Comparison of ENCODE assay signal across 11 cellular contexts in the genomic region with DNA sequence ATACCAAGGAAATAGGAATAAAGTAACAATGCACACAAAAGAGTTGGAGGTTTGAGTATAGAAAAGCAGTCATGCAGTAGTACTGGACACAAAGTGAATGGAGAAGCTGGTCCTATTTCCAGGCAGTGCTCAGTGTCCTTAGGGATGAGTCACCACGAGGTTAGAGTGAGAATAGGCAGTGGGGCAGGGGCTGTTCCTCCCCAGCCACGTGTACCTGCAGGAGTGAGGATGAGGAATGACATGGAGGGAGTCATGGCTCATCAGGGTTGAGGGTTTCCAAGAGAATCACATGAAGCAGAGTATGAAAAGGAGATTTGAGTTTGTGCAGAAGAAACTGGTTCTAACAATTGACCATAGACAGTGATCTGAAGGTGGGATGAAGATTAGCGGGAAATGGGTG.
"Had no signal": no experiment of that assay in that cellular context is flagged by ENCODE, and none has a peak within 500 bp of the region (broad histone marks: within the 10 kb centered on the region; RNA-seq: fewer than 3 reads in every experiment).

No MANE protein-coding gene starts in this region.

- DNase-seq: GM23248, GOT3, H7, H9, HCEC 1CT, HFFc6 had no signal

- H3K36me3 ChIP-seq: HAP-1 had no signal

- H3K27ac ChIP-seq: GM23248 had no signal

- H3K4me1 Mint-ChIP-seq: GM23338, H9 had no signal

- H3K4me2 ChIP-seq: GM23338 had no signal

- H3K4me1 ChIP-seq: HAP-1 had no signal

- H3K9ac ChIP-seq: GM23248 had no signal

- H3K27ac Mint-ChIP-seq: GM23338, H9, HFFc6 had no signal

- H2AFZ ChIP-seq: GM23248, GM23338 had no signal

- FAIRE-seq: H1, H54 had no signal

- H3K4me3 Mint-ChIP-seq: GM23338, H9, HFFc6 had no signal

- ATAC-seq: GM23338, HCT116 had no signal

- H3K4me3 ChIP-seq: GM23248, GM23338, HAP-1 had no signal
